ENCODE assay signal across 23 cellular contexts in genomic region chr18:3803350-3803749, GRCh38.
DNase-seq lines count a peak whose midpoint lies in the region; ATAC-seq and TF ChIP-seq lines count a peak whose summit lies in the region.
"Had no signal": no experiment of that assay in that cellular context is flagged by ENCODE, and none has a peak within 500 bp of the region (broad histone marks: within the 10 kb centered on the region; RNA-seq: fewer than 3 reads in every experiment).

No MANE protein-coding gene starts in this region.

- no peak overlapping the region for H2BK12ac ChIP-seq in neuronal stem cell (ENCODE audit: low read length)

- no peak overlapping the region for H2BK5ac ChIP-seq in neuronal stem cell (ENCODE audit: low read length)

- DNase-seq in dorsolateral prefrontal cortex = peak in 1 of 10 donors; percentile 51
- DNase-seq in neuronal stem cell (ENCODE audit: low spot score) = no peak
- peak; percentile 66 for DNase-seq in superior temporal gyrus (ENCODE audit: extremely low spot score)
- no peak for DNase-seq in GM19240 (ENCODE audit: insufficient read length, low spot score)
- no peak for DNase-seq in omental fat pad (ENCODE audit: low spot score)
- DNase-seq: 8988T; ACHN; BE2C; C1 segment of cervical spinal cord; CD4-positive, alpha-beta memory T cell; CD4-positive, CD25-positive, alpha-beta regulatory T cell; CD8-positive, alpha-beta memory T cell; COR-L47; DMS 273 treated with DMSO at 0.1 percent for 48 hours; DMS153; DMS53; DMS79; DND-41; EL; GDM1 had no signal

- no peak overlapping the region for H3K23ac ChIP-seq in neuronal stem cell (ENCODE audit: low read depth, low read length, poor library complexity)

- H3K4ac ChIP-seq in neuronal stem cell (ENCODE audit: low read length) = no peak overlapping the region

- H3K9me3 ChIP-seq in neuronal stem cell (replicated peaks in 1 of 2; ENCODE audit: control insufficient read depth in 2 of 2, insufficient read depth in 1 of 2, low read depth in 1 of 2, low read length in 2 of 2) = no peaks in the 10 kb centered on the region
- H3K9me3 ChIP-seq: BE2C, BLaER1 had no signal

- TF ChIP-seq CTCF in dorsolateral prefrontal cortex (IDR thresholded peaks at IDR 0.05 in 54 of 56, conservative IDR thresholded peaks at IDR 0.05 in 2 of 56; ENCODE audit: low read depth in 1 of 56, partially characterized antibody in 56 of 56) (no peak), omental fat pad (IDR thresholded peaks at IDR 0.05) (no peak)

- H3K4me1 ChIP-seq in neuronal stem cell (ENCODE audit: control insufficient read depth in 2 of 2, insufficient read depth in 1 of 2, low read depth in 1 of 2, low read length in 2 of 2) = peaks cover 5 to 12% of the 10 kb centered on the region in 2 donors
- H3K4me1 ChIP-seq: BE2C, BLaER1 had no signal

- no peaks in the 10 kb centered on the region for H3K79me1 ChIP-seq in neuronal stem cell (ENCODE audit: low read depth, low read length)

- H2BK120ac ChIP-seq in neuronal stem cell (ENCODE audit: low read depth, low read length) = no peak overlapping the region

- no peak overlapping the region for H3K14ac ChIP-seq in neuronal stem cell (ENCODE audit: low read length)

- no peak overlapping the region for H3K18ac ChIP-seq in neuronal stem cell (ENCODE audit: low read length)

- intact Hi-C loops in dorsolateral prefrontal cortex (cut with DNase I) = loop anchor here in 1 of 2 donors (10.0 kb wide), 1 partner anchor 1331 kb away; no protein-coding TSS in a partner anchor

- no peak overlapping the region for H4K8ac ChIP-seq in neuronal stem cell (ENCODE audit: low read depth, low read length)

- H3K27ac ChIP-seq in dorsolateral prefrontal cortex = peak overlapping the region in 38 of 59 donors; percentile 1 to 83 (median 60)
- H3K27ac ChIP-seq in neuronal stem cell (replicated peaks; ENCODE audit: low read length) = no peak overlapping the region
- H3K27ac ChIP-seq: BLaER1 had no signal

- H2BK15ac ChIP-seq in neuronal stem cell (ENCODE audit: low read length) = peak overlapping the region; percentile 41

- H3K9ac ChIP-seq in neuronal stem cell (ENCODE audit: low read depth, low read length, poor library complexity) = no peak overlapping the region
- H3K9ac ChIP-seq: BLaER1 had no signal

- H4K91ac ChIP-seq in neuronal stem cell (ENCODE audit: low read depth, low read length, poor library complexity) = no peak overlapping the region

- H3K27me3 ChIP-seq in dorsolateral prefrontal cortex = no peaks in the 10 kb centered on the region
- no peaks in the 10 kb centered on the region for H3K27me3 ChIP-seq in neuronal stem cell (ENCODE audit: control insufficient read depth in 3 of 3, insufficient read depth in 3 of 3, low read depth in 1 of 3, low read length in 3 of 3)
- H3K27me3 ChIP-seq: BE2C, BLaER1 had no signal

- no peak overlapping the region for H2AK5ac ChIP-seq in neuronal stem cell (ENCODE audit: low read depth, low read length)

- no CpG with 5 or more reads among the region's 4 CpGs for WGBS in neuronal stem cell (ENCODE audit: extremely low coverage in 2 of 2, insufficient read length in 2 of 2, insufficient replicate concordance in 1 of 2), 2 donors

- H3K4me2 ChIP-seq in neuronal stem cell (ENCODE audit: insufficient read depth, low read length, poor library complexity, severe bottlenecking) = no peak overlapping the region
- H3K4me2 ChIP-seq: BLaER1 had no signal

- H2AFZ ChIP-seq in neuronal stem cell (ENCODE audit: low read length) = no peak overlapping the region

- no peak for ATAC-seq in GM21717 (IDR thresholded peaks at IDR 0.05; ENCODE audit: unreplicated experiment)
- no peak for ATAC-seq in omental fat pad (ENCODE audit: low FRiP score)
- ATAC-seq: GM12878 had no signal

- H3K36me3 ChIP-seq in neuronal stem cell (replicated peaks in 1 of 2; ENCODE audit: control insufficient read depth in 2 of 2, insufficient read depth in 2 of 2, low read length in 2 of 2) = no peaks in the 10 kb centered on the region
- H3K36me3 ChIP-seq: BE2C, BLaER1 had no signal

- H3K4me3 ChIP-seq in dorsolateral prefrontal cortex = no peak overlapping the region
- no peak overlapping the region for H3K4me3 ChIP-seq in neuronal stem cell (ENCODE audit: low read length in 2 of 2)
- H3K4me3 ChIP-seq: BLaER1, GM12878 had no signal
